22 cellular contexts compared by ENCODE assay signal in genomic region chr7:127794551-127794950, GRCh38.
"Had no signal": no experiment of that assay in that cellular context is flagged by ENCODE, and none has a peak within 500 bp of the region (broad histone marks: within the 10 kb centered on the region; RNA-seq: fewer than 3 reads in every experiment).

No MANE protein-coding gene starts in this region.

- H3K4me3 ChIP-seq: esophagus squamous epithelium, neural progenitor cell, skin epidermis, thoracic aorta, uterus had no signal

- H3K36me3 ChIP-seq: esophagus squamous epithelium, neural progenitor cell, thoracic aorta, uterus had no signal

- H3K4me1 ChIP-seq: uterus had no signal

- ATAC-seq: naive thymus-derived CD4-positive, alpha-beta T cell; stimulated activated naive CD8-positive, alpha-beta T cell treated with anti-CD3 and anti-CD28 coated beads, Interleukin-15, Interleukin-2, amounts not matched to agents 100 U/mL and 50 U/mL, for 24 hours had no signal

- DNase-seq: activated CD4-positive, alpha-beta T cell treated with anti-CD3 and anti-CD28 coated beads for 4 hours; activated CD4-positive, alpha-beta T cell treated with anti-CD3 and anti-CD28 coated beads, Interleukin-2, amount 50 U/mL, for 4 hours; activated CD8-positive, alpha-beta memory T cell treated with anti-CD3 and anti-CD28 coated beads for 24 hours; activated effector memory CD4-positive, alpha-beta T cell treated with Interleukin-2 at 50 U/mL for 16 hours; activated naive CD4-positive, alpha-beta T cell treated with Interleukin-2 at 50 U/mL for 16 hours; cortex of kidney; endodermal cell; esophagus squamous epithelium; midbrain; naive thymus-derived CD4-positive, alpha-beta T cell; stimulated activated CD4-positive, alpha-beta T cell treated with anti-CD3 and anti-CD28 coated beads, Interleukin-12 subunit alpha, Interleukin-12 subunit beta, amount 100 ng/mL, for 4 hours; stimulated activated CD4-positive, alpha-beta T cell treated with anti-CD3 and anti-CD28 coated beads, Interleukin-4, amount 100 ng/mL, for 1 hour; stimulated activated naive CD8-positive, alpha-beta T cell treated with anti-CD3 and anti-CD28 coated beads, Interleukin-15, Interleukin-2, amounts not matched to agents 100 U/mL and 50 U/mL, for 24 hours; T-helper 1 cell; uterus had no signal

- H3K27ac ChIP-seq: esophagus squamous epithelium, neural progenitor cell, thoracic aorta, uterus had no signal

- H3K27me3 ChIP-seq: esophagus squamous epithelium, neural progenitor cell, uterus had no signal

- H3K9me3 Mint-ChIP-seq: central memory CD8-positive, alpha-beta T cell; endodermal cell; memory B cell; neural progenitor cell; type B pancreatic cell had no signal

- H3K27ac Mint-ChIP-seq: activated naive CD8-positive, alpha-beta T cell; endodermal cell; naive thymus-derived CD4-positive, alpha-beta T cell; neural progenitor cell; type B pancreatic cell had no signal

- H3K9me3 ChIP-seq: esophagus squamous epithelium, thoracic aorta, uterus had no signal

- H3K4me3 Mint-ChIP-seq: activated naive CD8-positive, alpha-beta T cell; central memory CD8-positive, alpha-beta T cell; endodermal cell; memory B cell; neural progenitor cell; type B pancreatic cell had no signal

- H3K9ac ChIP-seq: neural progenitor cell had no signal

- H3K27me3 Mint-ChIP-seq: activated naive CD8-positive, alpha-beta T cell; central memory CD8-positive, alpha-beta T cell; memory B cell; naive thymus-derived CD4-positive, alpha-beta T cell; type B pancreatic cell had no signal
